Comparison of ENCODE assay signal across 1 cellular context in genomic region chr4:146175541-146176453, GRCh38.
TF ChIP-seq lines count a peak whose summit lies in the region.

Gene LSM6, plus strand, starts transcription at chr4:146175718. Its CDS starts 7,204 bp downstream, at chr4:146182922.

TF ChIP-seq in K562, 482 proteins besides CTCF, POLR2A, EP300 and RAD21 (continued from another document):
- TF ChIP-seq ZNF780A (CRISPR knock-in tag; IDR thresholded peaks at IDR 0.05) (no peak), ARID3A (IDR thresholded peaks at IDR 0.05; ENCODE audit: borderline replicate concordance, low read depth, low read length) (no peak), GTF2A2 (tag; IDR thresholded peaks at IDR 0.05) (no peak), PTTG1 (tag; IDR thresholded peaks at IDR 0.05; ENCODE audit: low read depth) (no peak), MLX (CRISPR knock-in tag; conservative IDR thresholded peaks at IDR 0.05) (no peak), PYGO2 (tag; IDR thresholded peaks at IDR 0.05) (no peak), STAG1 (CRISPR knock-in tag; IDR thresholded peaks at IDR 0.05; ENCODE audit: borderline replicate concordance) (no peak), HMBOX1 (IDR thresholded peaks at IDR 0.05) (no peak), ZKSCAN1 (IDR thresholded peaks at IDR 0.05; ENCODE audit: low read depth, low read length) (peak; percentile 15; the same call in 1 of the 2 replicates), TARDBP (IDR thresholded peaks at IDR 0.05) (no peak)
TF ChIP-seq in K562: peak in this region for 61.
